In the genomic region with DNA sequence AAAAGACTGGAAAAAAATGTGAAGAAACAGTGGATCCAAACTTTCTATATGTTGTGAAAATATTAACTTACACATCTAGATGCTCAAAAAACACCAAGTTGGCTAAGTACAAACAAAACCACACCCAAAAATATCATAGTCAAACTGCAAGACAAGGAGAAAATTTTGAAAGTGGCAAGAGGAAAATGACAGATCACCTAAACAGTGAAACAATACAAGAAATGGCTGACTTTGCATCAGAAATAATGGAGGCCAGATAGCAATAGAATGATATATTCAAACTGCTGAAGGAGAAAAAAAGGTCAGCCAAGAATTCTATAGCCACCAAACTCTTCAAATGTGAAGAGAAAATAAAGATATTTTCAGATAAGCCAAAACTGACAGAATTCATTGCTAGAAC, we compare ENCODE assay signal across 25 cellular contexts. TPM values are rescaled to one million over a fixed set of nuclear protein-coding genes. Genes with fewer than 3 reads are reported as not detected.
DNase-seq lines count a peak whose midpoint lies in the region; ATAC-seq, FAIRE-seq and TF ChIP-seq lines count a peak whose summit lies in the region.
"Had no signal": no experiment of that assay in that cellular context is flagged by ENCODE, and none has a peak within 500 bp of the region (broad histone marks: within the 10 kb centered on the region; RNA-seq: fewer than 3 reads in every experiment).

No MANE protein-coding gene starts in this region.

- TF ChIP-seq CTCF in HepG2 (CRISPR knock-in tag; IDR thresholded peaks at IDR 0.05) (no peak), right lobe of liver (IDR thresholded peaks at IDR 0.05) (no peak), IMR-90 (conservative IDR thresholded peaks at IDR 0.05; ENCODE audit: low read depth, low read length) (no peak), astrocyte (IDR thresholded peaks at IDR 0.05; ENCODE audit: insufficient read depth, low read depth, low read length) (no peak)

- H3K4ac ChIP-seq in IMR-90 (ENCODE audit: low read depth, low read length): no peak overlapping the region; the same call in 1 of the 2 replicates

- H2BK20ac ChIP-seq in IMR-90 (ENCODE audit: low read depth, low read length): peak overlapping the region; percentile 18; the same call in 1 of the 2 replicates

- H3K36me3 ChIP-seq in HepG2 (replicated peaks in 1 of 2; ENCODE audit: control insufficient read depth in 1 of 2, insufficient read depth in 2 of 2, low read length in 2 of 2): no peaks in the 10 kb centered on the region
- no peaks in the 10 kb centered on the region for H3K36me3 ChIP-seq in right lobe of liver
- no peaks in the 10 kb centered on the region for H3K36me3 ChIP-seq in IMR-90 (ENCODE audit: control insufficient read depth, insufficient read depth, low read length)
- H3K36me3 ChIP-seq in astrocyte (ENCODE audit: insufficient read depth, low read length): no peaks in the 10 kb centered on the region
- no peaks in the 10 kb centered on the region for H3K36me3 ChIP-seq in skeletal muscle satellite cell (ENCODE audit: insufficient read depth, low read length)
- H3K36me3 ChIP-seq: BE2C; BLaER1 treated with 17β-estradiol and CSF1 and Interleukin-3, amounts not matched to agents 10 nM and 100 nM had no signal

- peaks cover 3% of the 10 kb centered on the region for H3K9me3 Mint-ChIP-seq in astrocyte (ENCODE audit: unreplicated experiment)
- peaks cover 5% of the 10 kb centered on the region for H3K9me3 Mint-ChIP-seq in activated naive CD8-positive, alpha-beta T cell treated with anti-CD3 and anti-CD28 coated beads for 36 hours
- H3K9me3 Mint-ChIP-seq: CD4-positive, alpha-beta T cell had no signal

- H3K4me3 Mint-ChIP-seq in astrocyte (ENCODE audit: unreplicated experiment): no peak overlapping the region
- H3K4me3 Mint-ChIP-seq in activated naive CD8-positive, alpha-beta T cell treated with anti-CD3 and anti-CD28 coated beads for 36 hours: no peak overlapping the region
- H3K4me3 Mint-ChIP-seq: CD14-positive monocyte; CD4-positive, alpha-beta T cell; CD8-positive, alpha-beta memory T cell; GM23338; H9 had no signal

- H3K4me1 ChIP-seq in HepG2 (ENCODE audit: insufficient read depth, low read length): no peaks in the 10 kb centered on the region
- no peaks in the 10 kb centered on the region for H3K4me1 ChIP-seq in right lobe of liver
- H3K4me1 ChIP-seq in IMR-90 (ENCODE audit: control insufficient read depth, insufficient read depth, low read length): peaks cover 8% of the 10 kb centered on the region
- peaks cover 13% of the 10 kb centered on the region for H3K4me1 ChIP-seq in astrocyte (ENCODE audit: insufficient read depth, low read length)
- H3K4me1 ChIP-seq in skeletal muscle satellite cell (ENCODE audit: control insufficient read depth, insufficient read depth, low read length): peaks cover 17% of the 10 kb centered on the region
- H3K4me1 ChIP-seq: BE2C; BLaER1 treated with 17β-estradiol and CSF1 and Interleukin-3, amounts not matched to agents 10 nM and 100 nM had no signal

- H3K4me3 ChIP-seq in HepG2 (replicated peaks in 1 of 3; ENCODE audit: insufficient read depth in 1 of 3, low read depth in 2 of 3, low read length in 3 of 3): no peak overlapping the region
- H3K4me3 ChIP-seq in right lobe of liver: no peak overlapping the region
- no peak overlapping the region for H3K4me3 ChIP-seq in IMR-90 (ENCODE audit: insufficient read depth, low read depth, low read length)
- H3K4me3 ChIP-seq in astrocyte (ENCODE audit: insufficient read depth, low read depth, low read length): no peak overlapping the region
- H3K4me3 ChIP-seq in skeletal muscle satellite cell (ENCODE audit: low read length): no peak overlapping the region
- H3K4me3 ChIP-seq: BLaER1 treated with 17β-estradiol and CSF1 and Interleukin-3, amounts not matched to agents 10 nM and 100 nM; GM12878; GM23338 had no signal

- FAIRE-seq in HepG2 (lab: Jason Lieb, UNC) (no peak), astrocyte (lab: Jason Lieb, UNC) (no peak)
- FAIRE-seq: D721Med, GM12878, GM18507 had no signal

- peaks cover 8% of the 10 kb centered on the region for H3K4me1 Mint-ChIP-seq in astrocyte (ENCODE audit: low read depth, unreplicated experiment)
- H3K4me1 Mint-ChIP-seq in activated naive CD8-positive, alpha-beta T cell treated with anti-CD3 and anti-CD28 coated beads for 36 hours: no peaks in the 10 kb centered on the region
- H3K4me1 Mint-ChIP-seq: CD14-positive monocyte; CD8-positive, alpha-beta memory T cell; H9 had no signal

- H3K27ac ChIP-seq in HepG2 (ENCODE audit: extremely low read length, insufficient read depth, low read length) (no peak overlapping the region), right lobe of liver (no peak overlapping the region), IMR-90 (ENCODE audit: insufficient read depth, low read length) (no peak overlapping the region), astrocyte (ENCODE audit: low read depth, low read length) (peak overlapping the region; percentile 53)
- H3K27ac ChIP-seq: 22Rv1; BLaER1 treated with 17β-estradiol and CSF1 and Interleukin-3, amounts not matched to agents 10 nM and 100 nM had no signal

- no peak overlapping the region for H2AK9ac ChIP-seq in IMR-90 (replicated peaks; ENCODE audit: low read depth, low read length, poor library complexity)

- no peak overlapping the region for H4K5ac ChIP-seq in IMR-90 (ENCODE audit: low read depth, low read length)

- H4K20me1 ChIP-seq in HepG2 (ENCODE audit: insufficient read depth, low read length) (no peaks in the 10 kb centered on the region), IMR-90 (ENCODE audit: insufficient read depth, low read length) (no peaks in the 10 kb centered on the region), astrocyte (ENCODE audit: insufficient read depth, low read length) (no peaks in the 10 kb centered on the region)
- H4K20me1 ChIP-seq: BLaER1 treated with 17β-estradiol and CSF1 and Interleukin-3, amounts not matched to agents 10 nM and 100 nM had no signal

- H4K8ac ChIP-seq in IMR-90 (ENCODE audit: low read depth in 2 of 2, low read length in 2 of 2): no peak overlapping the region

- H3K23ac ChIP-seq in IMR-90 (ENCODE audit: low read depth, low read length): no peak overlapping the region

- no peak for ATAC-seq in HepG2
- ATAC-seq in right lobe of liver: no peak
- no peak for ATAC-seq in IMR-90 (ENCODE audit: low read depth)
- ATAC-seq in GM21447 (IDR thresholded peaks at IDR 0.05; ENCODE audit: unreplicated experiment): no peak
- ATAC-seq: GM12878, GM23338 had no signal

- TF ChIP-seq RAD21 in HepG2 (CRISPR knock-in tag; IDR thresholded peaks at IDR 0.05) (no peak), IMR-90 (IDR thresholded peaks at IDR 0.05; ENCODE audit: low read length) (no peak)

- H3K14ac ChIP-seq in IMR-90 (replicated peaks; ENCODE audit: low read depth, low read length): no peak overlapping the region

- no TSS peak for BruUV-seq in HepG2 (replicated peaks; lab: Mats Ljungman, UMichigan)
- BruUV-seq in IMR-90 (replicated peaks; lab: Mats Ljungman, UMichigan): no TSS peak

- H2BK15ac ChIP-seq in IMR-90 (ENCODE audit: low read depth, low read length): no peak overlapping the region

- no peaks in the 10 kb centered on the region for H3K79me1 ChIP-seq in IMR-90 (ENCODE audit: low read depth in 1 of 2, low read length in 2 of 2)

- H2BK120ac ChIP-seq in IMR-90 (ENCODE audit: low read depth, low read length): no peak overlapping the region; the same call in 1 of the 2 replicates

- H3K79me2 ChIP-seq in HepG2 (ENCODE audit: insufficient read depth, low read length) (no peaks in the 10 kb centered on the region), astrocyte (ENCODE audit: insufficient read depth, low read length) (no peaks in the 10 kb centered on the region)

- DNase-seq in HepG2 (ENCODE audit: low spot score): no peak
- no peak for DNase-seq in right lobe of liver
- DNase-seq in IMR-90: no peak
- no peak for DNase-seq in astrocyte (ENCODE audit: low read depth)
- DNase-seq in iPS-NIHi7 (ENCODE audit: extremely low spot score): no peak
- no peak for DNase-seq in activated naive CD8-positive, alpha-beta T cell treated with anti-CD3 and anti-CD28 coated beads for 36 hours
- DNase-seq: ACHN; AML-193; BE2C; CD4-positive, alpha-beta T cell; CD8-positive, alpha-beta memory T cell; DMS 273 treated with DMSO at 0.1 percent for 48 hours; DMS79; EL; GDM1; H9 had no signal

- no peaks in the 10 kb centered on the region for H3K36me3 Mint-ChIP-seq in astrocyte (ENCODE audit: low read depth, unreplicated experiment)
- H3K36me3 Mint-ChIP-seq in activated naive CD8-positive, alpha-beta T cell treated with anti-CD3 and anti-CD28 coated beads for 36 hours: no peaks in the 10 kb centered on the region
- H3K36me3 Mint-ChIP-seq: CD14-positive monocyte had no signal

- TF ChIP-seq EP300 in HepG2 (IDR thresholded peaks at IDR 0.05; ENCODE audit: low read depth in 2 of 2, low read length in 2 of 2) (no peak), HepG2 (CRISPR knock-in tag; IDR thresholded peaks at IDR 0.05; ENCODE audit: borderline replicate concordance) (no peak)

- no peak overlapping the region for H4K91ac ChIP-seq in IMR-90 (ENCODE audit: insufficient read depth, low read depth, low read length)

- no peak overlapping the region for H3K27ac Mint-ChIP-seq in astrocyte (ENCODE audit: unreplicated experiment)
- no peak overlapping the region for H3K27ac Mint-ChIP-seq in activated naive CD8-positive, alpha-beta T cell treated with anti-CD3 and anti-CD28 coated beads for 36 hours
- H3K27ac Mint-ChIP-seq: CD14-positive monocyte; CD4-positive, alpha-beta T cell; CD8-positive, alpha-beta memory T cell; GM23338; H9 had no signal

- H3K9ac ChIP-seq in HepG2 (ENCODE audit: insufficient read depth, low read depth, low read length): no peak overlapping the region
- no peak overlapping the region for H3K9ac ChIP-seq in IMR-90 (ENCODE audit: low read depth, low read length)
- H3K9ac ChIP-seq in astrocyte (ENCODE audit: low read length): no peak overlapping the region
- peak overlapping the region; percentile 45 for H3K9ac ChIP-seq in skeletal muscle satellite cell (ENCODE audit: low read depth, low read length)
- H3K9ac ChIP-seq: BLaER1 treated with 17β-estradiol and CSF1 and Interleukin-3, amounts not matched to agents 10 nM and 100 nM had no signal

- H3K27me3 Mint-ChIP-seq in astrocyte (ENCODE audit: low read depth, unreplicated experiment): peaks cover 1% of the 10 kb centered on the region
- H3K27me3 Mint-ChIP-seq in activated naive CD8-positive, alpha-beta T cell treated with anti-CD3 and anti-CD28 coated beads for 36 hours: peaks cover 23% of the 10 kb centered on the region

- peaks cover 4% of the 10 kb centered on the region for H3K9me1 ChIP-seq in IMR-90 (ENCODE audit: insufficient read depth, low read length)

- H2AFZ ChIP-seq in HepG2 (ENCODE audit: low read length): no peak overlapping the region
- no peak overlapping the region for H2AFZ ChIP-seq in IMR-90 (replicated peaks; ENCODE audit: low read length, poor library complexity)
- no peak overlapping the region for H2AFZ ChIP-seq in astrocyte (ENCODE audit: low read depth, low read length)
- H2AFZ ChIP-seq: GM23338 had no signal

- CTCF ChIA-PET in HepG2 (lab: Yijun Ruan, JAX; ENCODE audit: low intra/inter-chr PET ratio, low total read pairs): no interaction called here
- CTCF ChIA-PET in IMR-90 (lab: Yijun Ruan, JAX): no interaction called here

- peak overlapping the region; percentile 59; the same call in 1 of the 2 replicates for H3K18ac ChIP-seq in IMR-90 (ENCODE audit: low read depth, low read length)

- no peak overlapping the region for H3K56ac ChIP-seq in IMR-90 (ENCODE audit: extremely low read depth, insufficient read depth, low read length)

- POLR2A ChIA-PET in HepG2 (lab: Yijun Ruan, JAX): no interaction called here
- POLR2A ChIA-PET in IMR-90 (lab: Charles Lee; ENCODE audit: unreplicated experiment): no interaction called here

- H2AK5ac ChIP-seq in IMR-90 (ENCODE audit: low read depth, low read length): no peak overlapping the region

- peak overlapping the region; percentile 70 for H2BK5ac ChIP-seq in IMR-90 (ENCODE audit: low read depth, low read length, poor library complexity, severe bottlenecking)

- dilution Hi-C loops in IMR-90 (cut with HindIII; ENCODE audit: low sequenced_read_pairs, unreplicated experiment): no loop called here

- in situ Hi-C loops in HepG2 (cut with HindIII; ENCODE audit: extremely low pct_ligation_motif_present, low pct_unique_long_range_greater_than_20kb) (no loop called here), IMR-90 (cut with MboI; ENCODE audit: low sequenced_read_pairs) (no loop called here)

- peaks cover 0 to 3% of the 10 kb centered on the region in 2 experiments; a peak in 1 of 5 replicates for H3K27me3 ChIP-seq in HepG2 (ENCODE audit: control insufficient read depth in 1 of 2, insufficient read depth in 2 of 2, low read length in 2 of 2)
- no peaks in the 10 kb centered on the region for H3K27me3 ChIP-seq in right lobe of liver
- H3K27me3 ChIP-seq in IMR-90 (ENCODE audit: control insufficient read depth, insufficient read depth, low read length): no peaks in the 10 kb centered on the region
- no peaks in the 10 kb centered on the region for H3K27me3 ChIP-seq in astrocyte (ENCODE audit: insufficient read depth, low read length)
- H3K27me3 ChIP-seq in skeletal muscle satellite cell (ENCODE audit: control insufficient read depth, insufficient read depth, low read length): no peaks in the 10 kb centered on the region
- H3K27me3 ChIP-seq: BE2C; BLaER1 treated with 17β-estradiol and CSF1 and Interleukin-3, amounts not matched to agents 10 nM and 100 nM had no signal

- intact Hi-C loops in HepG2 (cut with micrococcal nuclease; ENCODE audit: unreplicated experiment): no loop called here
- intact Hi-C loops in right lobe of liver (cut with DNase I): no loop called here
- intact Hi-C loops in IMR-90 (cut with micrococcal nuclease): no loop called here

- H3K9me3 ChIP-seq in HepG2 (ENCODE audit: low read length) (peaks cover 5% of the 10 kb centered on the region; the same call in 1 of the 2 replicates), right lobe of liver (no peaks in the 10 kb centered on the region), IMR-90 (ENCODE audit: control insufficient read depth, insufficient read depth, low read length) (peaks cover 2% of the 10 kb centered on the region), astrocyte (ENCODE audit: insufficient read depth, low read depth, low read length) (no peaks in the 10 kb centered on the region), skeletal muscle satellite cell (replicated peaks; ENCODE audit: low read length) (peaks cover 5% of the 10 kb centered on the region)
- H3K9me3 ChIP-seq: BE2C had no signal

- TF ChIP-seq POLR2A in HepG2 (IDR thresholded peaks at IDR 0.05; ENCODE audit: insufficient read depth in 1 of 2, low read depth in 2 of 2, low read length in 2 of 2): no peak
- no peak for TF ChIP-seq POLR2A in right lobe of liver (IDR thresholded peaks at IDR 0.05)
- no peak for TF ChIP-seq POLR2A in IMR-90 (IDR thresholded peaks at IDR 0.05; ENCODE audit: low read depth, low read length)

- H3K4me2 ChIP-seq in HepG2 (ENCODE audit: low read depth, low read length): no peak overlapping the region
- no peak overlapping the region for H3K4me2 ChIP-seq in IMR-90 (ENCODE audit: low read depth, low read length)
- no peak overlapping the region for H3K4me2 ChIP-seq in astrocyte (ENCODE audit: low read length)
- H3K4me2 ChIP-seq in skeletal muscle satellite cell (ENCODE audit: low read length): no peak overlapping the region
- H3K4me2 ChIP-seq: BLaER1 treated with 17β-estradiol and CSF1 and Interleukin-3, amounts not matched to agents 10 nM and 100 nM; GM23338 had no signal

RNA-seq across cellular contexts. Expression of a gene that starts 22.4 kb away (rescaled TPM):
- 0.27 and 0.70 TPM in 2 replicates for total RNA-seq in HepG2 (2016; rRNA removed; fragmentation: Illumina TruSeq; extraction: Trizol)
- 0.09 and 0.10 TPM in 2 replicates for total RNA-seq in HepG2 (2016; cell fraction: cytosol; rRNA removed; fragmentation: Illumina TruSeq; extraction: Trizol; ENCODE audit: low read depth)
- total RNA-seq in HepG2 (2016; cell fraction: insoluble cytoplasmic fraction; rRNA removed; fragmentation: Illumina TruSeq; extraction: Trizol): 0.17 and 0.28 TPM in 2 replicates
- 0.14 and 0.15 TPM in 2 replicates for total RNA-seq in HepG2 (2016; cell fraction: membrane; rRNA removed; fragmentation: Illumina TruSeq; extraction: Trizol)
- total RNA-seq in HepG2 (2016; cell fraction: nucleus; rRNA removed; fragmentation: Illumina TruSeq; extraction: Trizol): 0.34 TPM in 1 of 2 replicates, not detected in the other
- not detected in 2 replicates for polyA plus RNA-seq in HepG2 (2011; rRNA removed)
- polyA plus RNA-seq in HepG2 (2011; cell fraction: cytosol; rRNA removed): 0.01 TPM in 1 of 2 replicates, not detected in the other
- polyA plus RNA-seq in HepG2 (2011; cell fraction: nucleus; rRNA removed): not detected in 2 replicates
- polyA plus RNA-seq in HepG2 (2012): not detected in 2 replicates
- 0.17 TPM in 1 of 2 replicates, not detected in the other for polyA plus RNA-seq in HepG2 (2016; cell fraction: cytosol; fragmentation: Illumina TruSeq; extraction: Trizol; ENCODE audit: low read depth)
- 0.21 and 0.84 TPM in 2 replicates for polyA plus RNA-seq in HepG2 (2016; cell fraction: insoluble cytoplasmic fraction; fragmentation: Illumina TruSeq; extraction: Trizol; ENCODE audit: low read depth)
- polyA plus RNA-seq in HepG2 (2016; cell fraction: membrane; fragmentation: Illumina TruSeq; extraction: Trizol; ENCODE audit: low read depth): 0.05 and 0.48 TPM in 2 replicates
- 0.13 and 0.42 TPM in 2 replicates for polyA plus RNA-seq in HepG2 (2016; cell fraction: nucleus; fragmentation: Illumina TruSeq; extraction: Trizol; ENCODE audit: insufficient read depth, low read depth)
- polyA minus RNA-seq in HepG2 (2011; rRNA and poly(A)+ RNA removed; ENCODE audit: low replicate concordance): 12.2 TPM in 1 of 2 replicates, not detected in the other
- not detected in 2 replicates for polyA minus RNA-seq in HepG2 (2011; cell fraction: cytosol; rRNA and poly(A)+ RNA removed)
- not detected in 2 replicates for polyA minus RNA-seq in HepG2 (2011; cell fraction: nucleus; rRNA and poly(A)+ RNA removed)
- total RNA-seq in right lobe of liver: 1 to 10 TPM in 3 of 6 experiments, under 1 TPM in 3; 0.44 to 1.9 (median 0.91) TPM
- 13.8 and 14.4 TPM in 2 replicates for total RNA-seq in IMR-90 (2012; rRNA removed)
- polyA plus RNA-seq in IMR-90 (2012; rRNA removed): 6.6 and 7.7 TPM in 2 replicates
- 2.8 and 5.4 TPM in 2 replicates for polyA plus RNA-seq in IMR-90 (2012; cell fraction: cytosol; rRNA removed)
- 1.2 and 5.5 TPM in 2 replicates for polyA plus RNA-seq in IMR-90 (2012; cell fraction: nucleus; rRNA removed; ENCODE audit: low replicate concordance)
- 15.3 and 18.0 TPM in 2 replicates for total RNA-seq in astrocyte
- 17.3 and 21.8 TPM in 2 replicates for total RNA-seq in skeletal muscle satellite cell (2012; rRNA removed)
- under 1 TPM; 0.82 to 0.89 TPM for total RNA-seq in activated naive CD8-positive, alpha-beta T cell treated with anti-CD3 and anti-CD28 coated beads for 36 hours
